In genomic region chr12:86744547-86745212, GRCh38 we compare ENCODE assay signal across 22 cellular contexts.
DNase-seq lines count a peak whose midpoint lies in the region; ATAC-seq, FAIRE-seq and TF ChIP-seq lines count a peak whose summit lies in the region.
"Had no signal": no experiment of that assay in that cellular context is flagged by ENCODE, and none has a peak within 500 bp of the region (broad histone marks: within the 10 kb centered on the region; RNA-seq: fewer than 3 reads in every experiment).

No MANE protein-coding gene starts in this region.

- no peak overlapping the region for H3K4me3 ChIP-seq in bronchial epithelial cell (ENCODE audit: low read depth, low read length)
- no peak overlapping the region for H3K4me3 ChIP-seq in left lung
- H3K4me3 ChIP-seq in upper lobe of right lung, result no peak overlapping the region
- H3K4me3 ChIP-seq in A673 (ENCODE audit: low read depth, low read length, poor library complexity, severe bottlenecking), result no peak overlapping the region
- H3K4me3 ChIP-seq: A549, GM23248 had no signal

- POLR2A ChIA-PET in A673 (lab: Charles Lee; ENCODE audit: low non-redundant PET), result no interaction called here

- FAIRE-seq in bronchial epithelial cell (lab: Jason Lieb, UNC), result no peak
- FAIRE-seq: A549, GM12891, GM18507, H1 had no signal

- intact Hi-C loops in left lung (cut with DNase I), result no loop called here
- intact Hi-C loops in upper lobe of right lung (cut with DNase I), result no loop called here
- intact Hi-C loops in A673 (cut with micrococcal nuclease; ENCODE audit: unreplicated experiment), result no loop called here

- DNase-seq in NCI-H187 treated with DMSO at 0.1 percent for 48 hours (lab: John Stamatoyannopoulos, UW) (peak; percentile 29), bronchial epithelial cell (ENCODE audit: low read depth) (peak; percentile 33), left lung (no peak), upper lobe of right lung (no peak), A673 (ENCODE audit: low spot score) (no peak)
- DNase-seq in stimulated activated CD4-positive, alpha-beta T cell treated with anti-CD3 and anti-CD28 coated beads, Interleukin-4, amount 100 ng/mL, for 1 hour, result no peak
- no peak for DNase-seq in activated CD4-positive, alpha-beta T cell treated with anti-CD3 and anti-CD28 coated beads, Interleukin-2, amount 50 U/mL, for 48 hours
- DNase-seq: 8988T; C1 segment of cervical spinal cord; Calu3; CD4-positive, alpha-beta memory T cell; COR-L47; DMS53; DMS79 treated with DMSO at 0.1 percent for 48 hours; GF-D8; GM23248; H7; HCEC 1CT had no signal

- TF ChIP-seq CTCF in bronchial epithelial cell (IDR thresholded peaks at IDR 0.05; ENCODE audit: insufficient read depth, low read length, severe bottlenecking) (no peak), left lung (IDR thresholded peaks at IDR 0.05) (no peak), upper lobe of right lung (IDR thresholded peaks at IDR 0.05) (no peak), A673 (conservative IDR thresholded peaks at IDR 0.05; ENCODE audit: low read depth, low read length) (no peak)

- peak; percentile 90 for ATAC-seq in left lung
- peak; percentile 27 for ATAC-seq in upper lobe of right lung
- ATAC-seq: A549 had no signal

- H3K27ac ChIP-seq in left lung, result no peak overlapping the region
- H3K27ac ChIP-seq in upper lobe of right lung, result no peak overlapping the region
- no peak overlapping the region for H3K27ac ChIP-seq in A673 (ENCODE audit: low read depth, low read length, poor library complexity, severe bottlenecking)
- H3K27ac ChIP-seq: A549, GM23248 had no signal

- H3K36me3 ChIP-seq in bronchial epithelial cell (ENCODE audit: control insufficient read depth, insufficient read depth, low read length), result no peaks in the 10 kb centered on the region
- no peaks in the 10 kb centered on the region for H3K36me3 ChIP-seq in left lung
- H3K36me3 ChIP-seq in upper lobe of right lung, result no peaks in the 10 kb centered on the region
- H3K36me3 ChIP-seq in A673 (ENCODE audit: insufficient read depth, low read length, poor library complexity, severe bottlenecking), result no peaks in the 10 kb centered on the region

- H3K4me1 ChIP-seq in left lung (no peaks in the 10 kb centered on the region), upper lobe of right lung (no peaks in the 10 kb centered on the region), A673 (ENCODE audit: insufficient read depth, low read length, poor library complexity, severe bottlenecking) (no peaks in the 10 kb centered on the region)
- H3K4me1 ChIP-seq: A549 had no signal

- CTCF ChIA-PET in A673 (lab: Charles Lee), result no interaction called here

- BruUV-seq in A673 (replicated peaks; lab: Mats Ljungman, UMichigan), result no TSS peak

- H3K9me3 ChIP-seq in left lung, result no peaks in the 10 kb centered on the region
- H3K9me3 ChIP-seq in upper lobe of right lung, result no peaks in the 10 kb centered on the region
- no peaks in the 10 kb centered on the region for H3K9me3 ChIP-seq in A673 (ENCODE audit: low read depth, low read length, poor library complexity, severe bottlenecking)
- H3K9me3 ChIP-seq: A549 had no signal

- H3K27me3 ChIP-seq in bronchial epithelial cell (ENCODE audit: control insufficient read depth, insufficient read depth, low read length), result no peaks in the 10 kb centered on the region
- no peaks in the 10 kb centered on the region for H3K27me3 ChIP-seq in left lung
- no peaks in the 10 kb centered on the region for H3K27me3 ChIP-seq in upper lobe of right lung
- no peaks in the 10 kb centered on the region for H3K27me3 ChIP-seq in A673 (replicated peaks; ENCODE audit: insufficient read depth, low read depth, low read length, poor library complexity)

Comparison
In these comparisons a context has a peak if more than half of its experiments do, and no peak if none do; other contexts are left out.
1. DNase-seq: peak in NCI-H187 treated with DMSO at 0.1 percent for 48 hours (single experiment) and bronchial epithelial cell (single experiment); none in left lung (0 of 2), upper lobe of right lung (single experiment), stimulated activated CD4-positive, alpha-beta T cell treated with anti-CD3 and anti-CD28 coated beads, Interleukin-4, amount 100 ng/mL, for 1 hour (single experiment), activated CD4-positive, alpha-beta T cell treated with anti-CD3 and anti-CD28 coated beads, Interleukin-2, amount 50 U/mL, for 48 hours (0 of 2) and A673 (single experiment).